In the genomic region with DNA sequence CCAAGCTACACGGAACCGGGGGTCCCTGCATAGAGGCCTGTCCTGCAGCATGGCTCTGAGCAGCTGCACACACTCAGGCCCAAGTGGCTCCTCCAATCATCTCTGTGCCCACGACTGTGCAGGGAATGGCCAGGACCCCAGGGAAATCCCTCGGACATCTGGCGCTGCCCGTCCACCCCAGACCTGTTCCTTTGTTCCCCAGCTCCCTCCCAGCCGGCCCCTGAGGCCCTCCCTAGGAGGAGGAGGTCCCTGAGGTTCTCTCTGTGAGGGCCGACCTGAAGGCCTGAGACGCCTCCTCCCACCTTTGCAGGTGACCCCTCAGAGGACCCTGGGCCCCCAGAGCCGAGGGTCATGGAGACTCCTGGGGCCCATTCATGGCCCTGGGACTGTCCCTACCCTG, we compare ENCODE assay signal across 3 cellular contexts.
TF ChIP-seq lines count a peak whose summit lies in the region.

No MANE protein-coding gene starts in this region.

TF ChIP-seq in SK-N-SH, 30 proteins besides CTCF, POLR2A, EP300 and RAD21:
- TF ChIP-seq JUND (IDR thresholded peaks at IDR 0.05), result no peak
- TF ChIP-seq, protein P1, sequence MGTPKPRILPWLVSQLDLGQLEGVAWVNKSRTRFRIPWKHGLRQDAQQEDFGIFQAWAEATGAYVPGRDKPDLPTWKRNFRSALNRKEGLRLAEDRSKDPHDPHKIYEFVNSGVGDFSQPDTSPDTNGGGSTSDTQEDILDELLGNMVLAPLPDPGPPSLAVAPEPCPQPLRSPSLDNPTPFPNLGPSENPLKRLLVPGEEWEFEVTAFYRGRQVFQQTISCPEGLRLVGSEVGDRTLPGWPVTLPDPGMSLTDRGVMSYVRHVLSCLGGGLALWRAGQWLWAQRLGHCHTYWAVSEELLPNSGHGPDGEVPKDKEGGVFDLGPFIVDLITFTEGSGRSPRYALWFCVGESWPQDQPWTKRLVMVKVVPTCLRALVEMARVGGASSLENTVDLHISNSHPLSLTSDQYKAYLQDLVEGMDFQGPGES (IDR thresholded peaks at IDR 0.05; ENCODE audit: low read depth, low read length), result no peak
- TF ChIP-seq MEF2A (IDR thresholded peaks at IDR 0.05; ENCODE audit: borderline replicate concordance, low read depth), result no peak
- no peak for TF ChIP-seq MXI1 (IDR thresholded peaks at IDR 0.05; ENCODE audit: low read depth, low read length)
- TF ChIP-seq, protein P2, sequence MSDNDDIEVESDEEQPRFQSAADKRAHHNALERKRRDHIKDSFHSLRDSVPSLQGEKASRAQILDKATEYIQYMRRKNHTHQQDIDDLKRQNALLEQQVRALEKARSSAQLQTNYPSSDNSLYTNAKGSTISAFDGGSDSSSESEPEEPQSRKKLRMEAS (IDR thresholded peaks at IDR 0.05; ENCODE audit: low read depth), result no peak
- no peak for TF ChIP-seq SMC3 (IDR thresholded peaks at IDR 0.05; ENCODE audit: low read depth, low read length)
- TF ChIP-seq, protein P3, sequence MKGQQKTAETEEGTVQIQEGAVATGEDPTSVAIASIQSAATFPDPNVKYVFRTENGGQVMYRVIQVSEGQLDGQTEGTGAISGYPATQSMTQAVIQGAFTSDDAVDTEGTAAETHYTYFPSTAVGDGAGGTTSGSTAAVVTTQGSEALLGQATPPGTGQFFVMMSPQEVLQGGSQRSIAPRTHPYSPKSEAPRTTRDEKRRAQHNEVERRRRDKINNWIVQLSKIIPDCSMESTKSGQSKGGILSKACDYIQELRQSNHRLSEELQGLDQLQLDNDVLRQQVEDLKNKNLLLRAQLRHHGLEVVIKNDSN (IDR thresholded peaks at IDR 0.05; ENCODE audit: borderline replicate concordance, low read depth), result no peak
- TF ChIP-seq, protein P4, sequence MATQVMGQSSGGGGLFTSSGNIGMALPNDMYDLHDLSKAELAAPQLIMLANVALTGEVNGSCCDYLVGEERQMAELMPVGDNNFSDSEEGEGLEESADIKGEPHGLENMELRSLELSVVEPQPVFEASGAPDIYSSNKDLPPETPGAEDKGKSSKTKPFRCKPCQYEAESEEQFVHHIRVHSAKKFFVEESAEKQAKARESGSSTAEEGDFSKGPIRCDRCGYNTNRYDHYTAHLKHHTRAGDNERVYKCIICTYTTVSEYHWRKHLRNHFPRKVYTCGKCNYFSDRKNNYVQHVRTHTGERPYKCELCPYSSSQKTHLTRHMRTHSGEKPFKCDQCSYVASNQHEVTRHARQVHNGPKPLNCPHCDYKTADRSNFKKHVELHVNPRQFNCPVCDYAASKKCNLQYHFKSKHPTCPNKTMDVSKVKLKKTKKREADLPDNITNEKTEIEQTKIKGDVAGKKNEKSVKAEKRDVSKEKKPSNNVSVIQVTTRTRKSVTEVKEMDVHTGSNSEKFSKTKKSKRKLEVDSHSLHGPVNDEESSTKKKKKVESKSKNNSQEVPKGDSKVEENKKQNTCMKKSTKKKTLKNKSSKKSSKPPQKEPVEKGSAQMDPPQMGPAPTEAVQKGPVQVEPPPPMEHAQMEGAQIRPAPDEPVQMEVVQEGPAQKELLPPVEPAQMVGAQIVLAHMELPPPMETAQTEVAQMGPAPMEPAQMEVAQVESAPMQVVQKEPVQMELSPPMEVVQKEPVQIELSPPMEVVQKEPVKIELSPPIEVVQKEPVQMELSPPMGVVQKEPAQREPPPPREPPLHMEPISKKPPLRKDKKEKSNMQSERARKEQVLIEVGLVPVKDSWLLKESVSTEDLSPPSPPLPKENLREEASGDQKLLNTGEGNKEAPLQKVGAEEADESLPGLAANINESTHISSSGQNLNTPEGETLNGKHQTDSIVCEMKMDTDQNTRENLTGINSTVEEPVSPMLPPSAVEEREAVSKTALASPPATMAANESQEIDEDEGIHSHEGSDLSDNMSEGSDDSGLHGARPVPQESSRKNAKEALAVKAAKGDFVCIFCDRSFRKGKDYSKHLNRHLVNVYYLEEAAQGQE (IDR thresholded peaks at IDR 0.05; ENCODE audit: low read depth, low read length), result no peak

TF ChIP-seq in SK-N-SH treated with all-trans-retinoic acid at 6 μM for 48 hours, 23 proteins besides CTCF, POLR2A, EP300 and RAD21:
- TF ChIP-seq ZNF70 (CRISPR knock-in tag; IDR thresholded peaks at IDR 0.05), result no peak
- no peak for TF ChIP-seq GLIS3 (CRISPR knock-in tag; IDR thresholded peaks at IDR 0.05)
- no peak for TF ChIP-seq TOX (CRISPR knock-in tag; IDR thresholded peaks at IDR 0.05; ENCODE audit: borderline replicate concordance)
- TF ChIP-seq ZFP3 (CRISPR knock-in tag; IDR thresholded peaks at IDR 0.05), result no peak
- no peak for TF ChIP-seq ZC3H10 (CRISPR knock-in tag; IDR thresholded peaks at IDR 0.05)
- TF ChIP-seq TCF4 (CRISPR knock-in tag; IDR thresholded peaks at IDR 0.05; ENCODE audit: borderline replicate concordance), result no peak
- TF ChIP-seq SNAI2 (CRISPR knock-in tag; IDR thresholded peaks at IDR 0.05), result no peak
- TF ChIP-seq, protein P5, sequence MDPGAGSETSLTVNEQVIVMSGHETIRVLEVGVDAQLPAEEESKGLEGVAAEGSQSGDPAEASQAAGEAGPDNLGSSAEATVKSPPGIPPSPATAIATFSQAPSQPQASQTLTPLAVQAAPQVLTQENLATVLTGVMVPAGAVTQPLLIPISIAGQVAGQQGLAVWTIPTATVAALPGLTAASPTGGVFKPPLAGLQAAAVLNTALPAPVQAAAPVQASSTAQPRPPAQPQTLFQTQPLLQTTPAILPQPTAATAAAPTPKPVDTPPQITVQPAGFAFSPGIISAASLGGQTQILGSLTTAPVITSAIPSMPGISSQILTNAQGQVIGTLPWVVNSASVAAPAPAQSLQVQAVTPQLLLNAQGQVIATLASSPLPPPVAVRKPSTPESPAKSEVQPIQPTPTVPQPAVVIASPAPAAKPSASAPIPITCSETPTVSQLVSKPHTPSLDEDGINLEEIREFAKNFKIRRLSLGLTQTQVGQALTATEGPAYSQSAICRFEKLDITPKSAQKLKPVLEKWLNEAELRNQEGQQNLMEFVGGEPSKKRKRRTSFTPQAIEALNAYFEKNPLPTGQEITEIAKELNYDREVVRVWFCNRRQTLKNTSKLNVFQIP (CRISPR knock-in tag; IDR thresholded peaks at IDR 0.05; ENCODE audit: borderline replicate concordance, low read depth), result no peak
- no peak for TF ChIP-seq PPARA (CRISPR knock-in tag; IDR thresholded peaks at IDR 0.05; ENCODE audit: borderline replicate concordance)

TF ChIP-seq in H1, 55 proteins besides CTCF, POLR2A, EP300 and RAD21:
- TF ChIP-seq BCL11A (IDR thresholded peaks at IDR 0.05; ENCODE audit: low read depth in 2 of 2, low read length in 2 of 2) (no peak), POU5F1 (IDR thresholded peaks at IDR 0.05; ENCODE audit: low read depth, low read length) (no peak), GABPA (IDR thresholded peaks at IDR 0.05; ENCODE audit: borderline replicate concordance, insufficient read depth, low read length) (no peak), CBX5 (IDR thresholded peaks at IDR 0.05; ENCODE audit: low read depth, low read length) (no peak), SP4 (IDR thresholded peaks at IDR 0.05; ENCODE audit: low read length) (no peak), RNF2 (IDR thresholded peaks at IDR 0.05; ENCODE audit: borderline replicate concordance, low read depth, low read length, missing control alignments, poor library complexity, severe bottlenecking) (no peak), RXRA (IDR thresholded peaks at IDR 0.05; ENCODE audit: insufficient read depth, low read depth, low read length) (no peak), TAF7 (optimal IDR thresholded peaks at IDR 0.05; ENCODE audit: borderline replicate concordance, low read depth, low read length) (no peak), EGR1 (IDR thresholded peaks at IDR 0.05; ENCODE audit: borderline replicate concordance, low read depth, low read length) (no peak), GTF2F1 (IDR thresholded peaks at IDR 0.05; ENCODE audit: borderline replicate concordance, low read depth, low read length) (no peak), POLR2AphosphoS5 (IDR thresholded peaks at IDR 0.05; ENCODE audit: low read depth, low read length) (no peak), YY1 (IDR thresholded peaks at IDR 0.05; ENCODE audit: low read depth, low read length) (no peak), SAP30 (IDR thresholded peaks at IDR 0.05; ENCODE audit: insufficient read depth, insufficient replicate concordance, low read length) (no peak), RBBP5 (IDR thresholded peaks at IDR 0.05; ENCODE audit: borderline replicate concordance, low read depth, low read length) (no peak), EZH2 (IDR thresholded peaks at IDR 0.05; ENCODE audit: low read depth, low read length, severe bottlenecking) (no peak), SP2 (IDR thresholded peaks at IDR 0.05; ENCODE audit: low read length) (no peak), BRCA1 (IDR thresholded peaks at IDR 0.05; ENCODE audit: low read depth, low read length) (no peak), CTBP2 (IDR thresholded peaks at IDR 0.05; ENCODE audit: borderline replicate concordance, insufficient read depth, insufficient read length, low read length) (no peak)
TF ChIP-seq in H1: peak in this region for 0.
